8 cellular contexts compared by ENCODE assay signal in genomic region chr10:88974446-88975376, GRCh38. TPM values are rescaled to one million over a fixed set of nuclear protein-coding genes. Genes with fewer than 3 reads are reported as not detected.
DNase-seq lines count a peak whose midpoint lies in the region; ATAC-seq and TF ChIP-seq lines count a peak whose summit lies in the region.

No MANE protein-coding gene starts in this region.

- intact Hi-C loops in sciatic nerve (cut with DNase I), result no loop called here

- DNase-seq in RPMI7951 (ENCODE audit: low read depth) (peak; percentile 44), erythroblast (lab: John Stamatoyannopoulos, UW) (peak; percentile 34 to 58), sciatic nerve (ENCODE audit: low spot score) (no peak)
- DNase-seq in stimulated activated CD4-positive, alpha-beta T cell treated with anti-CD3 and anti-CD28 coated beads, Interleukin-1b, Interleukin-23, amount 100 ng/mL, for 48 hours, result no peak
- DNase-seq in activated effector memory CD4-positive, alpha-beta T cell treated with Interleukin-2 at 50 U/mL for 16 hours, result no peak

- ATAC-seq in GM21529 (IDR thresholded peaks at IDR 0.05; ENCODE audit: unreplicated experiment) (peak; percentile 45), sciatic nerve (peak; percentile 54), HG02852 (IDR thresholded peaks at IDR 0.05; ENCODE audit: unreplicated experiment) (no peak), HG03521 (IDR thresholded peaks at IDR 0.05; ENCODE audit: unreplicated experiment) (no peak)

- no peak for TF ChIP-seq POLR2A in erythroblast (IDR thresholded peaks at IDR 0.05; ENCODE audit: low read length)

RNA-seq across cellular contexts. Expression of gene FAS, which starts 15.9 kb away (rescaled TPM):
- 17.7 and 24.9 TPM in 2 replicates for total RNA-seq in RPMI7951 (2014; rRNA removed; shearing (Covaris generic))
- 27.5 TPM for total RNA-seq in sciatic nerve

RNA-seq across cellular contexts. Expression of gene ACTA2, which starts 22.1 kb away (rescaled TPM):
- total RNA-seq in RPMI7951 (2014; rRNA removed; shearing (Covaris generic)), result 29.9 and 50.3 TPM in 2 replicates
- total RNA-seq in sciatic nerve, result 573 TPM

Comparison
In these comparisons a context has a peak if more than half of its experiments do, and no peak if none do; other contexts are left out.
1. ATAC-seq: peak in GM21529 (single experiment) and sciatic nerve (single experiment); none in HG02852 (single experiment) and HG03521 (single experiment).
2. DNase-seq: peak in RPMI7951 (single experiment) and erythroblast (2 of 2); none in sciatic nerve (single experiment), stimulated activated CD4-positive, alpha-beta T cell treated with anti-CD3 and anti-CD28 coated beads, Interleukin-1b, Interleukin-23, amount 100 ng/mL, for 48 hours (single experiment) and activated effector memory CD4-positive, alpha-beta T cell treated with Interleukin-2 at 50 U/mL for 16 hours (single experiment).
3. RNA of gene ACTA2, which starts 22.1 kb away (total RNA-seq): 573 TPM in sciatic nerve (single experiment); 29.9 to 50.3 TPM in RPMI7951; every median in the first group is over 10 times any median in the second.